In genomic region chr15:45457641-45458539, GRCh38 we compare ENCODE assay signal across 8 cellular contexts.
DNase-seq lines count a peak whose midpoint lies in the region; ATAC-seq, FAIRE-seq and TF ChIP-seq lines count a peak whose summit lies in the region.

No MANE protein-coding gene starts in this region.

- TF ChIP-seq EP300 in A549 (IDR thresholded peaks at IDR 0.05): no peak

- peak; percentile 90 to 91 for TF ChIP-seq RAD21 in A549 (conservative IDR thresholded peaks at IDR 0.05 in 1 of 2, IDR thresholded peaks at IDR 0.05 in 1 of 2)

- no peak for FAIRE-seq in A549 (lab: Jason Lieb, UNC)

- H3K4me1 ChIP-seq in A549: peaks cover 32% of the 10 kb centered on the region

- peak; percentile 61 to 78 for ATAC-seq in A549
- peak; percentile 61 for ATAC-seq in GM18867 (IDR thresholded peaks at IDR 0.05; ENCODE audit: unreplicated experiment)
- ATAC-seq in HG03159 (IDR thresholded peaks at IDR 0.05; ENCODE audit: unreplicated experiment): peak; percentile 63

- WGBS in A549 (ENCODE audit: missing lambda C conversion rate): 1% methylated on average over 17 of the region's 17 CpGs

- peak overlapping the region; percentile 84 to 96 for H3K27ac ChIP-seq in A549

- H3K4me3 ChIP-seq in A549: peak overlapping the region; percentile 47
- peak overlapping the region; percentile 32 for H3K4me3 ChIP-seq in choroid plexus epithelial cell (ENCODE audit: low read depth, low read length)

- no peaks in the 10 kb centered on the region for H3K9me3 ChIP-seq in A549

- peak; percentile 80 for TF ChIP-seq CTCF in A549 (IDR thresholded peaks at IDR 0.05)
- peak; percentile 78 for TF ChIP-seq CTCF in choroid plexus epithelial cell (conservative IDR thresholded peaks at IDR 0.05; ENCODE audit: low read depth, low read length)

- CTCF ChIA-PET in A549 (lab: Yijun Ruan, JAX): interaction anchor here (0.7 to 6.8 kb wide), 40 partner anchors 10 to 301 kb away, joined by 3 to 120 read pairs (median 4); partner anchors contain the start of gene BLOC1S6

- peak overlapping the region; percentile 88 for H3K4me2 ChIP-seq in A549

- no peak for TF ChIP-seq POLR2A in A549 (IDR thresholded peaks at IDR 0.05; ENCODE audit: low read length)

- POLR2A ChIA-PET in A549 (lab: Yijun Ruan, JAX): interaction anchor here (0.5 kb wide), 1 partner anchor 42 kb away, joined by 3 read pairs; no protein-coding TSS in a partner anchor

- DNase-seq in A549 (ENCODE audit: low read depth in 1 of 2, low spot score in 1 of 2) (peak; percentile 41 to 71), NCI-H2227 (lab: John Stamatoyannopoulos, UW; ENCODE audit: unreplicated experiment) (peak; percentile 88), choroid plexus epithelial cell (ENCODE audit: low read depth) (peak; percentile 84), left kidney (ENCODE audit: low read depth, low spot score) (peak; percentile 92)
- peak; percentile 49 for DNase-seq in activated CD4-positive, alpha-beta T cell treated with anti-CD3 and anti-CD28 coated beads for 1 hour
- DNase-seq in stimulated activated CD4-positive, alpha-beta T cell treated with anti-CD3 and anti-CD28 coated beads, Interleukin-2, amount 100 ng/mL, for 4 hours (ENCODE audit: low read depth): peak; percentile 75

TF ChIP-seq in A549, 52 proteins besides CTCF, POLR2A, EP300 and RAD21:
- TF ChIP-seq KDM5A (IDR thresholded peaks at IDR 0.05) (peak; percentile 66), CBX8 (IDR thresholded peaks at IDR 0.05) (no peak), SMC3 (IDR thresholded peaks at IDR 0.05) (peak; percentile 82), MAFK (IDR thresholded peaks at IDR 0.05; ENCODE audit: partially characterized antibody) (peak; percentile 31), ATOH8 (CRISPR knock-in tag; IDR thresholded peaks at IDR 0.05; ENCODE audit: low read depth) (no peak), RCOR1 (IDR thresholded peaks at IDR 0.05; ENCODE audit: low read depth, low read length) (no peak), GATA3 (IDR thresholded peaks at IDR 0.05; ENCODE audit: borderline replicate concordance) (no peak), E2F6 (IDR thresholded peaks at IDR 0.05; ENCODE audit: borderline replicate concordance, low read depth) (no peak), JUN (IDR thresholded peaks at IDR 0.05) (no peak), FOSB (CRISPR knock-in tag; IDR thresholded peaks at IDR 0.05) (no peak)

Comparison
In these comparisons a context has a peak if more than half of its experiments do, and no peak if none do; other contexts are left out.
1. Peak in every context shown above with its lines: DNase-seq, ATAC-seq, H3K4me3 ChIP-seq and H3K27ac ChIP-seq.